Comparison of ENCODE assay signal across 23 cellular contexts in genomic region chr9:87123830-87124229, GRCh38.
DNase-seq lines count a peak whose midpoint lies in the region; ATAC-seq and TF ChIP-seq lines count a peak whose summit lies in the region.
"Had no signal": no experiment of that assay in that cellular context is flagged by ENCODE, and none has a peak within 500 bp of the region (broad histone marks: within the 10 kb centered on the region; RNA-seq: fewer than 3 reads in every experiment).

No MANE protein-coding gene starts in this region.

- H3K9me3 Mint-ChIP-seq in stimulated activated effector memory CD8-positive, alpha-beta T cell treated with anti-CD3 and anti-CD28 coated beads, Interleukin-12 subunit alpha, Interleukin-12 subunit beta, amount 100 ng/mL, for 72 hours: no peaks in the 10 kb centered on the region
- H3K9me3 Mint-ChIP-seq in activated T-cell treated with anti-CD3 and anti-CD28 coated beads, Interleukin-2, amount 50 U/mL, for 4 hours: no peaks in the 10 kb centered on the region

- H3K27ac Mint-ChIP-seq in stimulated activated effector memory CD8-positive, alpha-beta T cell treated with anti-CD3 and anti-CD28 coated beads, Interleukin-12 subunit alpha, Interleukin-12 subunit beta, amount 100 ng/mL, for 72 hours: no peak overlapping the region
- H3K27ac Mint-ChIP-seq: CD4-positive, CD25-positive, alpha-beta regulatory T cell had no signal

- TF ChIP-seq CTCF in LNCaP clone FGC (IDR thresholded peaks at IDR 0.05; ENCODE audit: control insufficient read depth, extremely low read depth, insufficient read depth) (no peak), parathyroid adenoma (IDR thresholded peaks at IDR 0.05) (no peak)

- peaks cover 17% of the 10 kb centered on the region for H3K27me3 Mint-ChIP-seq in activated T-cell treated with anti-CD3 and anti-CD28 coated beads, Interleukin-2, amount 50 U/mL, for 4 hours (ENCODE audit: low read depth)

- no peak overlapping the region for H3K4me3 ChIP-seq in BLaER1 treated with 17β-estradiol and CSF1 and Interleukin-3, amounts not matched to agents 10 nM and 100 nM
- H3K4me3 ChIP-seq in LNCaP clone FGC (ENCODE audit: low read depth, low read length) (no peak overlapping the region), parathyroid adenoma (ENCODE audit: low read depth, low read length) (no peak overlapping the region)
- H3K4me3 ChIP-seq: A549, SJSA1 had no signal

- H3K4me1 Mint-ChIP-seq in stimulated activated effector memory CD8-positive, alpha-beta T cell treated with anti-CD3 and anti-CD28 coated beads, Interleukin-12 subunit alpha, Interleukin-12 subunit beta, amount 100 ng/mL, for 72 hours: peaks cover 7% of the 10 kb centered on the region
- peaks cover 4% of the 10 kb centered on the region for H3K4me1 Mint-ChIP-seq in activated T-cell treated with anti-CD3 and anti-CD28 coated beads, Interleukin-2, amount 50 U/mL, for 4 hours (ENCODE audit: low read depth)

- no peaks in the 10 kb centered on the region for H4K20me1 ChIP-seq in BLaER1 treated with 17β-estradiol and CSF1 and Interleukin-3, amounts not matched to agents 10 nM and 100 nM

- no peaks in the 10 kb centered on the region for H3K9me3 ChIP-seq in BLaER1 treated with 17β-estradiol and CSF1 and Interleukin-3, amounts not matched to agents 10 nM and 100 nM (replicated peaks in 1 of 11)
- H3K9me3 ChIP-seq in parathyroid adenoma (ENCODE audit: control insufficient read depth, low read length): no peaks in the 10 kb centered on the region
- H3K9me3 ChIP-seq: A549, BE2C, SJSA1 had no signal

- peaks cover 16 to 37% (median 22%) of the 10 kb centered on the region in 10 experiments; a peak in 19 of 20 replicates for H3K4me1 ChIP-seq in BLaER1 treated with 17β-estradiol and CSF1 and Interleukin-3, amounts not matched to agents 10 nM and 100 nM
- H3K4me1 ChIP-seq in parathyroid adenoma: no peaks in the 10 kb centered on the region
- H3K4me1 ChIP-seq: A549 had no signal

- no peaks in the 10 kb centered on the region for H3K36me3 Mint-ChIP-seq in stimulated activated effector memory CD8-positive, alpha-beta T cell treated with anti-CD3 and anti-CD28 coated beads, Interleukin-12 subunit alpha, Interleukin-12 subunit beta, amount 100 ng/mL, for 72 hours
- H3K36me3 Mint-ChIP-seq in activated T-cell treated with anti-CD3 and anti-CD28 coated beads, Interleukin-2, amount 50 U/mL, for 4 hours (ENCODE audit: insufficient read depth): no peaks in the 10 kb centered on the region
- H3K36me3 Mint-ChIP-seq: CD4-positive, CD25-positive, alpha-beta regulatory T cell had no signal

- H2AFZ ChIP-seq in parathyroid adenoma: no peak overlapping the region

- H3K4me3 Mint-ChIP-seq in stimulated activated effector memory CD8-positive, alpha-beta T cell treated with anti-CD3 and anti-CD28 coated beads, Interleukin-12 subunit alpha, Interleukin-12 subunit beta, amount 100 ng/mL, for 72 hours: no peak overlapping the region
- H3K4me3 Mint-ChIP-seq in activated T-cell treated with anti-CD3 and anti-CD28 coated beads, Interleukin-2, amount 50 U/mL, for 4 hours: no peak overlapping the region
- H3K4me3 Mint-ChIP-seq: CD4-positive, CD25-positive, alpha-beta regulatory T cell had no signal

- peak overlapping the region in 2 of 11 experiments; percentile 67 to 77; a peak in 4 of 22 replicates for H3K27ac ChIP-seq in BLaER1 treated with 17β-estradiol and CSF1 and Interleukin-3, amounts not matched to agents 10 nM and 100 nM
- H3K27ac ChIP-seq in epithelial cell of prostate (peak overlapping the region; percentile 43), parathyroid adenoma (no peak overlapping the region)
- H3K27ac ChIP-seq: A549 had no signal

- H3K9ac ChIP-seq in BLaER1 treated with 17β-estradiol and CSF1 and Interleukin-3, amounts not matched to agents 10 nM and 100 nM: no peak overlapping the region
- no peak overlapping the region for H3K9ac ChIP-seq in parathyroid adenoma

- no peaks in the 10 kb centered on the region for H3K27me3 ChIP-seq in BLaER1 treated with 17β-estradiol and CSF1 and Interleukin-3, amounts not matched to agents 10 nM and 100 nM
- no peaks in the 10 kb centered on the region for H3K27me3 ChIP-seq in parathyroid adenoma (ENCODE audit: control insufficient read depth, insufficient read depth, low read length)
- H3K27me3 ChIP-seq: BE2C, SJSA1 had no signal

- DNase-seq in LNCaP clone FGC (ENCODE audit: low read depth) (peak; percentile 63), epithelial cell of prostate (ENCODE audit: low read depth, low spot score) (no peak), NCI-H2171 (lab: John Stamatoyannopoulos, UW) (no peak)
- DNase-seq in stimulated activated effector memory CD8-positive, alpha-beta T cell treated with anti-CD3 and anti-CD28 coated beads, Interleukin-12 subunit alpha, Interleukin-12 subunit beta, amount 100 ng/mL, for 72 hours (ENCODE audit: low spot score in 2 of 2): no peak
- DNase-seq in activated T-cell treated with anti-CD3 and anti-CD28 coated beads, Interleukin-2, amount 50 U/mL, for 4 hours: no peak
- DNase-seq: BE2C; CD4-positive, CD25-positive, alpha-beta regulatory T cell; DMS79; H7; KBM-7; NCI-H1105; NCI-H146; NCI-H2029; NCI-H226; NCI-H510A treated with DMSO at 0.1 percent for 48 hours; NCI-H748 treated with DMSO at 0.1 percent for 48 hours; NK-92 treated with Interleukin-12 subunit alpha and Interleukin-12 subunit beta, amount 100 ng/mL, for 24 hours had no signal

- H3K4me2 ChIP-seq in BLaER1 treated with 17β-estradiol and CSF1 and Interleukin-3, amounts not matched to agents 10 nM and 100 nM: peak overlapping the region; percentile 3 to 76 (median 53); a peak in 18 of 22 replicates
- peak overlapping the region; percentile 26 for H3K4me2 ChIP-seq in parathyroid adenoma (ENCODE audit: low read length)
- H3K4me2 ChIP-seq: A549 had no signal

- H3K36me3 ChIP-seq in BLaER1 treated with 17β-estradiol and CSF1 and Interleukin-3, amounts not matched to agents 10 nM and 100 nM: no peaks in the 10 kb centered on the region
- no peaks in the 10 kb centered on the region for H3K36me3 ChIP-seq in parathyroid adenoma (ENCODE audit: control insufficient read depth, insufficient read depth, low read length)
- H3K36me3 ChIP-seq: BE2C, SJSA1 had no signal

- no peak for ATAC-seq in stimulated activated effector memory CD8-positive, alpha-beta T cell treated with anti-CD3 and anti-CD28 coated beads, Interleukin-12 subunit alpha, Interleukin-12 subunit beta, amount 100 ng/mL, for 72 hours
- no peak for ATAC-seq in GM18519 (IDR thresholded peaks at IDR 0.05; ENCODE audit: low FRiP score, unreplicated experiment)
- no peak for ATAC-seq in activated T-cell treated with anti-CD3 and anti-CD28 coated beads, Interleukin-2, amount 50 U/mL, for 4 hours
- ATAC-seq: A549, Panc1 had no signal

- H3K79me2 ChIP-seq in parathyroid adenoma: no peaks in the 10 kb centered on the region
